20 cellular contexts compared by ENCODE assay signal in the genomic region with DNA sequence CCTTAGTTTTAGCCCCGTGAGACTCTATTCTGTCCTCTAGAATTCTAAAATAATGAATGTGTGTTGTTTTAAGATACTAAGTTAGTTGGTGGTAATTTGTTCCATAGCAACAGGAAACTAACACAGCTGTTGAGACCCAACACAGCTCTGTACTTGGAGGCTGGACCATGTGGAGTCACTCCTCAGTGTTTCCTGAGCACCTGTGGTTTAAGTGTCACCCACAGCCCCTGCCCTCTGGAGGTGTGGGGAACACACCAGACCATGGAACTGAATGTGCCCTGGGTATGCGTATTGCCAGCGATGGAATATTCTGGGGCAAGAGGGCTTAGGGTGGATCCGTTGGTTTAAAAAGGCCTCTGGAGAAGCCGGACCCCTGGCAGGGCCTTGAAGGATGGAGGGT. TPM values are rescaled to one million over a fixed set of nuclear protein-coding genes. Genes with fewer than 3 reads are reported as not detected.
DNase-seq lines count a peak whose midpoint lies in the region; ATAC-seq lines count a peak whose summit lies in the region.
"Had no signal": no experiment of that assay in that cellular context is flagged by ENCODE, and none has a peak within 500 bp of the region (broad histone marks: within the 10 kb centered on the region; RNA-seq: fewer than 3 reads in every experiment).

No MANE protein-coding gene starts in this region.

- no peak overlapping the region for H3K4me3 Mint-ChIP-seq in T-cell
- H3K4me3 Mint-ChIP-seq in activated naive CD4-positive, alpha-beta T cell treated with anti-CD3 and anti-CD28 coated beads, Interleukin-2, amount 10 ng/mL, durations not matched to agents 7 days and 5 days = no peak overlapping the region
- H3K4me3 Mint-ChIP-seq: HFFc6 had no signal

- no peaks in the 10 kb centered on the region for H3K9me3 Mint-ChIP-seq in T-cell
- H3K9me3 Mint-ChIP-seq in activated naive CD4-positive, alpha-beta T cell treated with anti-CD3 and anti-CD28 coated beads, Interleukin-2, amount 10 ng/mL, durations not matched to agents 7 days and 5 days = no peaks in the 10 kb centered on the region
- H3K9me3 Mint-ChIP-seq: HFFc6 had no signal

- POLR2A ChIA-PET in T-cell (lab: Charles Lee) = no interaction called here

- no peaks in the 10 kb centered on the region for H3K36me3 Mint-ChIP-seq in T-cell
- H3K36me3 Mint-ChIP-seq in activated naive CD4-positive, alpha-beta T cell treated with anti-CD3 and anti-CD28 coated beads, Interleukin-2, amount 10 ng/mL, durations not matched to agents 7 days and 5 days = peaks cover 7% of the 10 kb centered on the region

- ATAC-seq in T-cell (replicated peaks in 1 of 4) = peak in 2 of 4 experiments; percentile 43 to 51
- ATAC-seq in GM21723 (IDR thresholded peaks at IDR 0.05; ENCODE audit: unreplicated experiment) = no peak
- ATAC-seq in HG03571 (IDR thresholded peaks at IDR 0.05; ENCODE audit: unreplicated experiment) = no peak
- ATAC-seq: A549, body of pancreas, heart right ventricle, left colon had no signal

- DNase-seq in activated T-cell treated with anti-CD3 and anti-CD28 coated beads, Interleukin-2, amount 50 U/mL, for 1 hour = peak; percentile 42
- DNase-seq in activated T-cell treated with anti-CD3 and anti-CD28 coated beads for 4 hours = no peak
- peak in 23 of 34 experiments; percentile 27 to 68 (median 48) for DNase-seq in T-cell
- peak; percentile 57 for DNase-seq in activated naive CD4-positive, alpha-beta T cell treated with anti-CD3 and anti-CD28 coated beads, Interleukin-2, amount 10 ng/mL, durations not matched to agents 7 days and 5 days
- DNase-seq in stimulated activated CD8-positive, alpha-beta memory T cell treated with anti-CD3 and anti-CD28 coated beads, Interleukin-12 subunit alpha, Interleukin-12 subunit beta, amount 100 ng/mL, for 4 hours (ENCODE audit: low read depth) = peak; percentile 28
- no peak for DNase-seq in posterior vena cava (ENCODE audit: low spot score)
- DNase-seq: body of pancreas, dermis blood vessel endothelial cell, esophagus squamous epithelium, GDM1, heart right ventricle, HFFc6, Karpas-422, left colon, NCI-H1694 treated with DMSO at 0.1 percent for 48 hours, NCI-H510A treated with DMSO at 0.1 percent for 48 hours, substantia nigra had no signal

- no peaks in the 10 kb centered on the region for H3K27me3 Mint-ChIP-seq in T-cell
- H3K27me3 Mint-ChIP-seq in activated naive CD4-positive, alpha-beta T cell treated with anti-CD3 and anti-CD28 coated beads, Interleukin-2, amount 10 ng/mL, durations not matched to agents 7 days and 5 days = peaks cover 23% of the 10 kb centered on the region

- CTCF ChIA-PET in T-cell (lab: Charles Lee) = interaction anchor here (0.6 to 1.3 kb wide), 2 partner anchors 18 to 316 kb away, joined by 4 to 6 read pairs; no protein-coding TSS in a partner anchor
- CTCF ChIA-PET in activated naive CD4-positive, alpha-beta T cell treated with anti-CD3 and anti-CD28 coated beads, Interleukin-2, amount 10 ng/mL, durations not matched to agents 7 days and 5 days (lab: Charles Lee) = interaction anchor here (1.0 to 2.2 kb wide), 6 partner anchors 11 to 83 kb away, joined by 3 to 7 read pairs (median 4); no protein-coding TSS in a partner anchor

- peak overlapping the region; percentile 34 to 79 for H3K27ac Mint-ChIP-seq in T-cell
- no peak overlapping the region for H3K27ac Mint-ChIP-seq in activated naive CD4-positive, alpha-beta T cell treated with anti-CD3 and anti-CD28 coated beads, Interleukin-2, amount 10 ng/mL, durations not matched to agents 7 days and 5 days
- H3K27ac Mint-ChIP-seq: HFFc6 had no signal

- peaks cover 49 to 75% (median 59%) of the 10 kb centered on the region in 3 donors for H3K4me1 Mint-ChIP-seq in T-cell
- H3K4me1 Mint-ChIP-seq in activated naive CD4-positive, alpha-beta T cell treated with anti-CD3 and anti-CD28 coated beads, Interleukin-2, amount 10 ng/mL, durations not matched to agents 7 days and 5 days = peaks cover 85% of the 10 kb centered on the region

- intact Hi-C loops in posterior vena cava (cut with DNase I) = no loop called here

RNA-seq across cellular contexts. Expression of a gene that starts 16.6 kb away (rescaled TPM):
- total RNA-seq in T-cell (10 to 100 TPM in 3 of 5 donors, 1 to 10 TPM in 2; 3.0 to 16.4 (median 10.0) TPM), posterior vena cava (1 to 10 TPM; 3.2 to 6.4 TPM)

Comparison
In these comparisons a context has a peak if more than half of its experiments do, and no peak if none do; other contexts are left out.
1. DNase-seq: peak in activated T-cell treated with anti-CD3 and anti-CD28 coated beads, Interleukin-2, amount 50 U/mL, for 1 hour (single experiment), T-cell (23 of 34), activated naive CD4-positive, alpha-beta T cell treated with anti-CD3 and anti-CD28 coated beads, Interleukin-2, amount 10 ng/mL, durations not matched to agents 7 days and 5 days (single experiment) and stimulated activated CD8-positive, alpha-beta memory T cell treated with anti-CD3 and anti-CD28 coated beads, Interleukin-12 subunit alpha, Interleukin-12 subunit beta, amount 100 ng/mL, for 4 hours (single experiment); none in activated T-cell treated with anti-CD3 and anti-CD28 coated beads for 4 hours (single experiment) and posterior vena cava (single experiment).